Comparison of ENCODE assay signal across 10 cellular contexts in genomic region chr21:42534361-42534900, GRCh38. TPM values are rescaled to one million over a fixed set of nuclear protein-coding genes. Genes with fewer than 3 reads are reported as not detected.
A peak's percentile ranks its signal among the peaks of the same experiment; 100 is the strongest.
DNase-seq lines count a peak whose midpoint lies in the region; ATAC-seq and TF ChIP-seq lines count a peak whose summit lies in the region.
"Had no signal": no experiment of that assay in that cellular context is flagged by ENCODE, and none has a peak within 500 bp of the region (broad histone marks: within the 10 kb centered on the region; RNA-seq: fewer than 3 reads in every experiment).

No MANE protein-coding gene starts in this region.

- 78 to 87% methylated on average over 3 to 18 of the region's 18 CpGs for WGBS in body of pancreas, 2 donors

- H3K9me3 ChIP-seq in body of pancreas (no peaks in the 10 kb centered on the region), neural progenitor cell (ENCODE audit: low read depth) (no peaks in the 10 kb centered on the region)

- no peaks in the 10 kb centered on the region for H4K20me1 ChIP-seq in neural progenitor cell (ENCODE audit: low read depth)

- H3K27ac Mint-ChIP-seq in neural progenitor cell = no peak overlapping the region

- no peaks in the 10 kb centered on the region for H3K9me3 Mint-ChIP-seq in neural progenitor cell

- TF ChIP-seq POLR2A in body of pancreas (IDR thresholded peaks at IDR 0.05) (peak in 2 of 3 donors; percentile 9 to 46), GM18505 (IDR thresholded peaks at IDR 0.05; ENCODE audit: borderline replicate concordance, extremely low read depth, insufficient read depth, insufficient read length) (no peak)

- no peak for TF ChIP-seq CTCF in body of pancreas (IDR thresholded peaks at IDR 0.05)
- no peak for TF ChIP-seq CTCF in neural progenitor cell (IDR thresholded peaks at IDR 0.05)

- peaks cover 3% of the 10 kb centered on the region for H3K4me1 ChIP-seq in body of pancreas
- H3K4me1 ChIP-seq in rectal smooth muscle tissue (ENCODE audit: control insufficient read depth, insufficient read depth, low read length) = no peaks in the 10 kb centered on the region
- peaks cover 8% of the 10 kb centered on the region for H3K4me1 ChIP-seq in neural progenitor cell

- DNase-seq in body of pancreas = peak in 1 of 4 donors; percentile 60
- DNase-seq in GM03348 (ENCODE audit: low spot score) = no peak
- DNase-seq in neural progenitor cell (ENCODE audit: low spot score) = no peak
- DNase-seq in KG1 (lab: John Stamatoyannopoulos, UW) = no peak
- DNase-seq: NK-92 treated with Interleukin-12 subunit alpha and Interleukin-12 subunit beta, amount 100 ng/mL, for 24 hours had no signal

- H3K79me2 ChIP-seq in neural progenitor cell (ENCODE audit: low read depth) = no peaks in the 10 kb centered on the region

- ATAC-seq in GM19397 (IDR thresholded peaks at IDR 0.05; ENCODE audit: unreplicated experiment) (peak; percentile 9), HG03460 (IDR thresholded peaks at IDR 0.05; ENCODE audit: unreplicated experiment) (peak; percentile 13), body of pancreas (no peak), GM18505 (IDR thresholded peaks at IDR 0.05; ENCODE audit: unreplicated experiment) (no peak)

- H3K27me3 ChIP-seq in body of pancreas (no peaks in the 10 kb centered on the region), rectal smooth muscle tissue (ENCODE audit: control insufficient read depth, insufficient read depth, low read length) (no peaks in the 10 kb centered on the region), neural progenitor cell (no peaks in the 10 kb centered on the region)
- H3K27me3 ChIP-seq: dorsolateral prefrontal cortex had no signal

- H3K9ac ChIP-seq in rectal smooth muscle tissue (ENCODE audit: low read length) (no peak overlapping the region), neural progenitor cell (no peak overlapping the region)

- intact Hi-C loops in body of pancreas (cut with DNase I) = no loop called here

- H3K36me3 ChIP-seq in body of pancreas (replicated peaks in 1 of 2; ENCODE audit: insufficient read depth in 1 of 2, low read depth in 2 of 2) (no peaks in the 10 kb centered on the region), rectal smooth muscle tissue (ENCODE audit: control insufficient read depth, insufficient read depth, low read length) (peaks cover 3% of the 10 kb centered on the region), neural progenitor cell (no peaks in the 10 kb centered on the region)

- H3F3A ChIP-seq in neural progenitor cell (ENCODE audit: low read depth) = no peaks in the 10 kb centered on the region

- H2AFZ ChIP-seq in neural progenitor cell (replicated peaks) = no peak overlapping the region

- H3K4me1 Mint-ChIP-seq in neural progenitor cell = peaks cover 44% of the 10 kb centered on the region

- no peak overlapping the region for H3K4me2 ChIP-seq in neural progenitor cell

- peak overlapping the region in 1 of 4 donors; percentile 24 for H3K27ac ChIP-seq in body of pancreas
- H3K27ac ChIP-seq in rectal smooth muscle tissue (ENCODE audit: low read depth, low read length) = no peak overlapping the region
- no peak overlapping the region for H3K27ac ChIP-seq in neural progenitor cell

- H3K4me3 ChIP-seq in body of pancreas (no peak overlapping the region), rectal smooth muscle tissue (ENCODE audit: low read length) (peak overlapping the region; percentile 11), neural progenitor cell (no peak overlapping the region)

- no peak overlapping the region for H3K4me3 Mint-ChIP-seq in neural progenitor cell

- no peaks in the 10 kb centered on the region for H3K36me3 Mint-ChIP-seq in neural progenitor cell

- H3K27me3 Mint-ChIP-seq in neural progenitor cell (ENCODE audit: insufficient read depth, low read depth) = peaks cover 13% of the 10 kb centered on the region

RNA-seq across cellular contexts. Expression of gene SLC37A1, which starts 20.8 kb away (rescaled TPM):
- total RNA-seq in body of pancreas (10 to 100 TPM in 1 of 2 donors, 1 to 10 TPM in 1; 6.3 to 16.3 TPM), neural progenitor cell (ENCODE audit: low replicate concordance) (1.2 and 6.1 TPM in 2 replicates)

RNA-seq across cellular contexts. Expression of gene RSPH1, which starts 38.4 kb away (rescaled TPM):
- total RNA-seq in body of pancreas = 1 to 10 TPM; 1.6 to 2.3 TPM
- 0.04 and 0.34 TPM in 2 replicates for total RNA-seq in neural progenitor cell (ENCODE audit: low replicate concordance)

Comparison
In these comparisons a context has a peak if more than half of its experiments do, and no peak if none do; other contexts are left out.
1. ATAC-seq: peak in GM19397 (single experiment) and HG03460 (single experiment); none in body of pancreas (single experiment) and GM18505 (single experiment).